13 cellular contexts compared by ENCODE assay signal in the genomic region with DNA sequence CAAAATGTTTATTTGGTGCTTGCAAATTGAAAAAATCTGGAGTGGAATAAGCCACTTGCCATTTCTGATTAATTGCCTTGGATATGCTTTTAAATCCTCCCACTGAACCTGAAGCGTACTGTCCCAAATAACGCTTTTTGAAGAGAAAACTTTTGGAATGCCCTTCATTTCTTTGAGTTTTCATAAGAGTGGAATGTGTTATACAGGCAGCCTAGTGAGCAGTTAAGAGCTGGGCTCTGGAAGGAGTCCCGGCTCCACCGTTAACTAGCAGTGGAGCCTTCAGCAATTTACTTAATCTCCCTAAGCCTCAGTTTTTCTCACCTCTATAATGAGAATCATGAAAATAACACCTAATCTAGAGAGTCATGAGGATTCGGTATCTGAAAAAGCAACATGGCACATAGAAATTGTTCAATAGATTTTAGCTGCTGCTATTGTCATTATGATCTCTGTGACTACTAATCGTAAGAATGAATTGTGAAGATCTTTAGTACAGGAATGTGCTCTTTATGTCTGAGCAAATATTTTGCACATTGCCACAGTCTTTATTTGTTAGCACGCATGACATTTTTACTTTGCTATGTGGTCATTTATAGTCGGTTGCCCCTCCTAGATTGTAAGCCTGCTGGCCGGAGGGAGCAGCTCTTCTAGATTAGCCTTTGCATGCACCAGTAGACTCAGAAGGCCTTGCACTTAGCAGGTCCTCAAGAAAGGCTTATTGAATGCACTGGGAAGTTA. TPM values are rescaled to one million over a fixed set of nuclear protein-coding genes. Genes with fewer than 3 reads are reported as not detected.
"Had no signal": no experiment of that assay in that cellular context is flagged by ENCODE, and none has a peak within 500 bp of the region (broad histone marks: within the 10 kb centered on the region; RNA-seq: fewer than 3 reads in every experiment).

No MANE protein-coding gene starts in this region.

- ATAC-seq: gastrocnemius medialis, T-helper 17 cell had no signal

- H3K27ac ChIP-seq: gastrocnemius medialis, left ventricle myocardium inferior, skin epidermis, stomach, tibial nerve, vagina had no signal

- H3K27me3 ChIP-seq: gastrocnemius medialis, stomach, tibial nerve, vagina had no signal

- H3K4me3 ChIP-seq: gastrocnemius medialis, left ventricle myocardium inferior, skin epidermis, stomach, tibial nerve, vagina had no signal

- H3K36me3 ChIP-seq: gastrocnemius medialis, left ventricle myocardium inferior, stomach, tibial nerve, vagina had no signal

- DNase-seq: activated B cell treated with CpG ODN at 0.5 μM for 24 hours; activated CD4-positive, alpha-beta T cell treated with anti-CD3 and anti-CD28 coated beads, Interleukin-2, amount 50 U/mL, for 1 hour; activated T-cell treated with anti-CD3 and anti-CD28 coated beads for 4 hours; amniotic stem cell; cerebellar nuclear complex; gastrocnemius medialis; left ventricle myocardium inferior; stimulated activated CD4-positive, alpha-beta T cell treated with anti-CD3 and anti-CD28 coated beads, Interleukin-4, amount 100 ng/mL, for 4 hours; stomach; T-helper 17 cell had no signal

- H3K9me3 ChIP-seq: gastrocnemius medialis, left ventricle myocardium inferior, stomach, tibial nerve, vagina had no signal

RNA-seq across cellular contexts. Expression of gene PLCE1, which starts 59.3 kb away (rescaled TPM):
- total RNA-seq: activated B cell treated with CpG ODN at 0.5 μM for 24 hours had no signal
